9 cellular contexts compared by ENCODE assay signal in genomic region chr20:46011631-46012482, GRCh38. TPM values are rescaled to one million over a fixed set of nuclear protein-coding genes. Genes with fewer than 3 reads are reported as not detected.
DNase-seq lines count a peak whose midpoint lies in the region; ATAC-seq and TF ChIP-seq lines count a peak whose summit lies in the region.
"Had no signal": no experiment of that assay in that cellular context is flagged by ENCODE, and none has a peak within 500 bp of the region (broad histone marks: within the 10 kb centered on the region; RNA-seq: fewer than 3 reads in every experiment).

No MANE protein-coding gene starts in this region.

- peak overlapping the region; percentile 19 for H3K27ac Mint-ChIP-seq in T-helper 1 cell treated with Interleukin-12 subunit alpha and Interleukin-12 subunit beta and Interleukin-4 antibody, amounts not matched to agents 30 μg/mL and 1 μg/mL, for 36 hours

- H3K4me1 Mint-ChIP-seq in T-helper 1 cell treated with Interleukin-12 subunit alpha and Interleukin-12 subunit beta and Interleukin-4 antibody, amounts not matched to agents 30 μg/mL and 1 μg/mL, for 36 hours (ENCODE audit: low read depth), result peaks cover 57% of the 10 kb centered on the region

- no peaks in the 10 kb centered on the region for H3K9me3 ChIP-seq in neutrophil
- H3K9me3 ChIP-seq: breast epithelium had no signal

- H3K27ac ChIP-seq in neutrophil, result peak overlapping the region; percentile 97
- H3K27ac ChIP-seq: breast epithelium had no signal

- peak overlapping the region; percentile 61 for H3K4me3 Mint-ChIP-seq in T-helper 1 cell treated with Interleukin-12 subunit alpha and Interleukin-12 subunit beta and Interleukin-4 antibody, amounts not matched to agents 30 μg/mL and 1 μg/mL, for 36 hours

- H3K27me3 Mint-ChIP-seq in T-helper 1 cell treated with Interleukin-12 subunit alpha and Interleukin-12 subunit beta and Interleukin-4 antibody, amounts not matched to agents 30 μg/mL and 1 μg/mL, for 36 hours (ENCODE audit: low read depth), result peaks cover 65% of the 10 kb centered on the region

- no peak for ATAC-seq in omental fat pad (ENCODE audit: low FRiP score)

- TF ChIP-seq CTCF in epithelial cell of proximal tubule (conservative IDR thresholded peaks at IDR 0.05; ENCODE audit: low read depth, low read length), result peak; percentile 56
- peak; percentile 80 for TF ChIP-seq CTCF in neutrophil (IDR thresholded peaks at IDR 0.05)
- no peak for TF ChIP-seq CTCF in omental fat pad (IDR thresholded peaks at IDR 0.05)

- H3K4me3 ChIP-seq in H7 (ENCODE audit: insufficient read depth, low read depth, low read length) (0 out of 2 replicates have a peak overlapping the region, but pooled peaks have one; percentile 2), epithelial cell of proximal tubule (ENCODE audit: low read depth, low read length) (no peak overlapping the region), neutrophil (ENCODE audit: low read depth in 1 of 2, low read length in 1 of 2) (peak overlapping the region; percentile 80 to 82)
- H3K4me3 ChIP-seq: breast epithelium had no signal

- H3K27me3 ChIP-seq in H7 (ENCODE audit: control insufficient read depth, insufficient read depth, low read length) (no peaks in the 10 kb centered on the region; the same call in 1 of the 2 replicates), neutrophil (no peaks in the 10 kb centered on the region)

- peaks cover 82 to 89% of the 10 kb centered on the region in 2 experiments for H3K4me1 ChIP-seq in neutrophil (ENCODE audit: control insufficient read depth in 1 of 2, insufficient read depth in 1 of 2, low read depth in 1 of 2, low read length in 1 of 2)
- H3K4me1 ChIP-seq: breast epithelium had no signal

- no peaks in the 10 kb centered on the region for H3K9me3 Mint-ChIP-seq in T-helper 1 cell treated with Interleukin-12 subunit alpha and Interleukin-12 subunit beta and Interleukin-4 antibody, amounts not matched to agents 30 μg/mL and 1 μg/mL, for 36 hours

- H3K36me3 ChIP-seq in H7 (replicated peaks; ENCODE audit: control insufficient read depth, insufficient read depth, low read length), result no peaks in the 10 kb centered on the region
- peaks cover 58% of the 10 kb centered on the region for H3K36me3 ChIP-seq in neutrophil
- H3K36me3 ChIP-seq: breast epithelium had no signal

- DNase-seq in AG08395 (ENCODE audit: low spot score) (peak; percentile 16), H7 (peak; percentile 96), epithelial cell of proximal tubule (ENCODE audit: low read depth) (no peak), omental fat pad (ENCODE audit: low spot score) (no peak), DMS114 treated with DMSO at 0.1 percent for 48 hours (lab: John Stamatoyannopoulos, UW; ENCODE audit: unreplicated experiment) (no peak), GDM1 (lab: John Stamatoyannopoulos, UW) (no peak)

- H3K36me3 Mint-ChIP-seq in T-helper 1 cell treated with Interleukin-12 subunit alpha and Interleukin-12 subunit beta and Interleukin-4 antibody, amounts not matched to agents 30 μg/mL and 1 μg/mL, for 36 hours (ENCODE audit: low read depth), result peaks cover 7% of the 10 kb centered on the region

RNA-seq across cellular contexts. Expression of gene MMP9, which starts 3.1 kb away (rescaled TPM):
- total RNA-seq in H7 (2014; rRNA removed; shearing (Covaris generic)), result 9.8 and 11.6 TPM in 2 replicates
- total RNA-seq in epithelial cell of proximal tubule (0.80 and 1.4 TPM in 2 replicates), omental fat pad (10 to 100 TPM in 2 of 4 donors, 1 to 10 TPM in 1, under 1 TPM in 1; 0.84 to 90.4 (median 13.7) TPM)

RNA-seq across cellular contexts. Expression of gene SLC12A5, which starts 17.2 kb away (rescaled TPM):
- 1.3 and 4.3 TPM in 2 replicates for total RNA-seq in H7 (2014; rRNA removed; shearing (Covaris generic))
- total RNA-seq in epithelial cell of proximal tubule, result not detected in 2 replicates
- total RNA-seq in omental fat pad, result under 1 TPM in 1 of 4 donors, not detected in 3; 0.19 TPM

RNA-seq across cellular contexts. Expression of gene ZNF335, which starts 39.9 kb away (rescaled TPM):
- 15.0 and 18.1 TPM in 2 replicates for total RNA-seq in H7 (2014; rRNA removed; shearing (Covaris generic))
- total RNA-seq in epithelial cell of proximal tubule (14.9 and 16.0 TPM in 2 replicates), omental fat pad (10 to 100 TPM; 14.5 to 29.1 (median 19.7) TPM)

Comparison
In these comparisons a context has a peak if more than half of its experiments do, and no peak if none do; other contexts are left out.
1. DNase-seq: peak in AG08395 (single experiment) and H7 (single experiment); none in epithelial cell of proximal tubule (single experiment), omental fat pad (single experiment), DMS114 treated with DMSO at 0.1 percent for 48 hours (single experiment) and GDM1 (single experiment).
2. CTCF ChIP-seq: peak in epithelial cell of proximal tubule (single experiment) and neutrophil (single experiment); none in omental fat pad (0 of 3).